29 cellular contexts compared by ENCODE assay signal in genomic region chr20:12241065-12241464, GRCh38.
DNase-seq lines count a peak whose midpoint lies in the region; ATAC-seq and TF ChIP-seq lines count a peak whose summit lies in the region.
"Had no signal": no experiment of that assay in that cellular context is flagged by ENCODE, and none has a peak within 500 bp of the region (broad histone marks: within the 10 kb centered on the region; RNA-seq: fewer than 3 reads in every experiment).

No MANE protein-coding gene starts in this region.

- H3K27ac Mint-ChIP-seq in activated naive CD8-positive, alpha-beta T cell treated with anti-CD3 and anti-CD28 coated beads, Interleukin-2, amount 50 U/mL, for 24 hours = no peak overlapping the region
- H3K27ac Mint-ChIP-seq: activated CD4-positive, alpha-beta memory T cell treated with anti-CD3 and anti-CD28 coated beads, Interleukin-2, amount 10 ng/mL, durations not matched to agents 7 days and 5 days; activated naive CD8-positive, alpha-beta T cell; CD4-positive, alpha-beta memory T cell; endodermal cell; stimulated activated naive B cell treated with anti-CD40 and anti-IgM and Interleukin-4, amounts not matched to agents 10 μg/mL and 1 μg/mL and 100 μg/mL, for 72 hours; T-helper 17 cell had no signal

- no peaks in the 10 kb centered on the region for H3K9me3 Mint-ChIP-seq in activated naive CD8-positive, alpha-beta T cell treated with anti-CD3 and anti-CD28 coated beads, Interleukin-2, amount 50 U/mL, for 24 hours
- H3K9me3 Mint-ChIP-seq: endodermal cell had no signal

- no peak for ATAC-seq in activated naive CD8-positive, alpha-beta T cell treated with anti-CD3 and anti-CD28 coated beads, Interleukin-2, amount 50 U/mL, for 24 hours
- no peak for ATAC-seq in GM21390 (IDR thresholded peaks at IDR 0.05; ENCODE audit: unreplicated experiment)
- ATAC-seq in GM21576 (IDR thresholded peaks at IDR 0.05; ENCODE audit: unreplicated experiment) = no peak
- ATAC-seq: HepG2; right lobe of liver; stimulated activated naive B cell treated with anti-CD40 and anti-IgM and Interleukin-4, amounts not matched to agents 10 μg/mL and 1 μg/mL and 100 μg/mL, for 72 hours; T-helper 17 cell had no signal

- peak overlapping the region; percentile 18 for H3K27ac ChIP-seq in VCaP
- H3K27ac ChIP-seq: ascending aorta, esophagus squamous epithelium, GM23248, parathyroid adenoma, right lobe of liver, SK-N-MC, upper lobe of left lung had no signal

- DNase-seq in DMS153 treated with DMSO at 0.1 percent for 48 hours (lab: John Stamatoyannopoulos, UW; ENCODE audit: unreplicated experiment) (peak; percentile 56), NCI-H1417 treated with DMSO at 0.1 percent for 48 hours (lab: John Stamatoyannopoulos, UW) (peak; percentile 84), NCI-H69 (lab: John Stamatoyannopoulos, UW) (peak; percentile 90)
- DNase-seq in activated naive CD8-positive, alpha-beta T cell treated with anti-CD3 and anti-CD28 coated beads, Interleukin-2, amount 50 U/mL, for 24 hours = no peak
- no peak for DNase-seq in stimulated activated CD4-positive, alpha-beta T cell treated with anti-CD3 and anti-CD28 coated beads, Interleukin-4, amount 100 ng/mL, for 1 hour
- DNase-seq: activated CD4-positive, alpha-beta memory T cell treated with anti-CD3 and anti-CD28 coated beads, Interleukin-2, amount 10 ng/mL, durations not matched to agents 7 days and 5 days; activated CD4-positive, alpha-beta T cell treated with anti-CD3 and anti-CD28 coated beads for 1 hour; CD4-positive, alpha-beta memory T cell; cortex of kidney; DND-41; endodermal cell; esophagus squamous epithelium; GM23248; Karpas-422; NCI-H526 treated with DMSO at 0.1 percent for 48 hours; right lobe of liver; RPMI8226; stimulated activated CD4-positive, alpha-beta T cell treated with anti-CD3 and anti-CD28 coated beads, Interleukin-4, amount 100 ng/mL, for 4 hours; stimulated activated naive B cell treated with anti-CD40 and anti-IgM and Interleukin-4, amounts not matched to agents 10 μg/mL and 1 μg/mL and 100 μg/mL, for 72 hours; T-helper 17 cell; upper lobe of left lung had no signal

- H3K4me1 Mint-ChIP-seq in activated naive CD8-positive, alpha-beta T cell treated with anti-CD3 and anti-CD28 coated beads, Interleukin-2, amount 50 U/mL, for 24 hours = no peaks in the 10 kb centered on the region
- H3K4me1 Mint-ChIP-seq: activated CD4-positive, alpha-beta memory T cell treated with anti-CD3 and anti-CD28 coated beads, Interleukin-2, amount 10 ng/mL, durations not matched to agents 7 days and 5 days; CD4-positive, alpha-beta memory T cell; endodermal cell; T-helper 17 cell had no signal

- H3K36me3 Mint-ChIP-seq in activated naive CD8-positive, alpha-beta T cell treated with anti-CD3 and anti-CD28 coated beads, Interleukin-2, amount 50 U/mL, for 24 hours (ENCODE audit: low read depth) = no peaks in the 10 kb centered on the region
- H3K36me3 Mint-ChIP-seq: activated naive CD8-positive, alpha-beta T cell; stimulated activated naive B cell treated with anti-CD40 and anti-IgM and Interleukin-4, amounts not matched to agents 10 μg/mL and 1 μg/mL and 100 μg/mL, for 72 hours had no signal

- H3K27me3 Mint-ChIP-seq in activated naive CD8-positive, alpha-beta T cell treated with anti-CD3 and anti-CD28 coated beads, Interleukin-2, amount 50 U/mL, for 24 hours = no peaks in the 10 kb centered on the region
- H3K27me3 Mint-ChIP-seq: activated CD4-positive, alpha-beta memory T cell treated with anti-CD3 and anti-CD28 coated beads, Interleukin-2, amount 10 ng/mL, durations not matched to agents 7 days and 5 days; activated naive CD8-positive, alpha-beta T cell; stimulated activated naive B cell treated with anti-CD40 and anti-IgM and Interleukin-4, amounts not matched to agents 10 μg/mL and 1 μg/mL and 100 μg/mL, for 72 hours; T-helper 17 cell had no signal

- TF ChIP-seq CTCF in VCaP (conservative IDR thresholded peaks at IDR 0.05) = no peak

- no peak overlapping the region for H3K4me3 Mint-ChIP-seq in activated naive CD8-positive, alpha-beta T cell treated with anti-CD3 and anti-CD28 coated beads, Interleukin-2, amount 50 U/mL, for 24 hours
- H3K4me3 Mint-ChIP-seq: activated CD4-positive, alpha-beta memory T cell treated with anti-CD3 and anti-CD28 coated beads, Interleukin-2, amount 10 ng/mL, durations not matched to agents 7 days and 5 days; activated naive CD8-positive, alpha-beta T cell; CD4-positive, alpha-beta memory T cell; endodermal cell; stimulated activated naive B cell treated with anti-CD40 and anti-IgM and Interleukin-4, amounts not matched to agents 10 μg/mL and 1 μg/mL and 100 μg/mL, for 72 hours; T-helper 17 cell had no signal

Comparison
In these comparisons a context has a peak if more than half of its experiments do, and no peak if none do; other contexts are left out.
1. DNase-seq: peak in DMS153 treated with DMSO at 0.1 percent for 48 hours (single experiment), NCI-H1417 treated with DMSO at 0.1 percent for 48 hours (single experiment) and NCI-H69 (single experiment); none in activated naive CD8-positive, alpha-beta T cell treated with anti-CD3 and anti-CD28 coated beads, Interleukin-2, amount 50 U/mL, for 24 hours (single experiment) and stimulated activated CD4-positive, alpha-beta T cell treated with anti-CD3 and anti-CD28 coated beads, Interleukin-4, amount 100 ng/mL, for 1 hour (single experiment).